In the genomic region with DNA sequence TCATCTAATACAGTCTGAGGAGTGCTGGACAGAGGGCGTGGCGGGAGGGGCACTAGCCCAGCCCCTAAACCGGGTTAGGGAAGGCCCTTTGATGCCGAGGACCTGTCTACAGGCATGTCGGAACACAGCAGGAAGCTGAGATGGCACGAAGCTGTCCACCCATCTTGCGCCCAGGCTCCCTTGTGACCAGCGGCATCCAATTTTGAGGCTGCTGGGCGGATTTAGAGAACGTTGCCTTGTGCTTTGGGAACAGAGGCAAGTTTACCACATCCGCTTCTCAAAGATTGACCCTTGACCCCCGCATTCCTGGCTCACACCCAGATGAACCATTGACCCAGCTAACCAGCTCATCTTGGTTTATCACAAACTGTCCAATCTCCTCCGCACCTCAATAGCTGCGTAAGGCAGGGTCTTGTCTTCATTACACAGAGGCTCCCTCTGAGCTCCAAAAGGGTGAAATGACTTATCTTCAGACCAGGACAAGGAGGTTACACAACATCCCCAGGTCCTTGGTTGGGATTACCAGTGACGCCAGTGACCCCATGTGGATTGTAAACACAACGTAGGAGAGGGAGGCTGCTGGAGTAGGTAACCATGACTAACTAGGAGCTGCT, we compare ENCODE assay signal across 12 cellular contexts. TPM values are rescaled to one million over a fixed set of nuclear protein-coding genes. Genes with fewer than 3 reads are reported as not detected.
A peak's percentile ranks its signal among the peaks of the same experiment; 100 is the strongest.
DNase-seq lines count a peak whose midpoint lies in the region; ATAC-seq, FAIRE-seq and TF ChIP-seq lines count a peak whose summit lies in the region.
"Had no signal": no experiment of that assay in that cellular context is flagged by ENCODE, and none has a peak within 500 bp of the region (broad histone marks: within the 10 kb centered on the region; RNA-seq: fewer than 3 reads in every experiment).

No MANE protein-coding gene starts in this region.

- no peak for TF ChIP-seq POLR2A in GM12891 (IDR thresholded peaks at IDR 0.05; ENCODE audit: low read depth, low read length)
- no peak for TF ChIP-seq POLR2A in lower leg skin (IDR thresholded peaks at IDR 0.05)

- in situ Hi-C loops in KBM-7 (cut with MboI; ENCODE audit: low pct_unique_long_range_greater_than_20kb, low sequenced_read_pairs) = no loop called here

- ATAC-seq in activated CD4-positive, CD25-positive, alpha-beta regulatory T cell treated with anti-CD3 and anti-CD28 coated beads, Interleukin-2, amount 50 U/mL, for 24 hours = no peak
- ATAC-seq: CD8-positive, alpha-beta T cell had no signal

- intact Hi-C loops in lower leg skin (cut with DNase I; ENCODE audit: low total_unique reads) = no loop called here

- 64 to 65% methylated on average over 16 of the region's 16 CpGs for whole genome bisulfite sequencing in lower leg skin, 2 donors

- no peaks in the 10 kb centered on the region for H3K36me3 ChIP-seq in SK-N-MC (ENCODE audit: insufficient read depth, low read length)
- H3K36me3 ChIP-seq: right atrium auricular region had no signal

- no peak overlapping the region for H3K9ac ChIP-seq in SK-N-MC (ENCODE audit: insufficient read length)

- peak overlapping the region; percentile 65; the same call in 1 of the 2 replicates for H3K27ac ChIP-seq in 22Rv1
- peak overlapping the region; percentile 37; the same call in 1 of the 2 replicates for H3K27ac ChIP-seq in SK-N-MC
- H3K27ac ChIP-seq: right atrium auricular region had no signal

- no peaks in the 10 kb centered on the region for H3K9me3 ChIP-seq in SK-N-MC (ENCODE audit: low read depth, low read length)
- H3K9me3 ChIP-seq: right atrium auricular region had no signal

- no peak overlapping the region for H3K4me3 ChIP-seq in SK-N-MC
- H3K4me3 ChIP-seq in fibroblast of the aortic adventitia (ENCODE audit: low read depth, low read length) = no peak overlapping the region
- H3K4me3 ChIP-seq in lower leg skin (ENCODE audit: low read depth, poor library complexity, severe bottlenecking) = no peak overlapping the region
- H3K4me3 ChIP-seq: right atrium auricular region had no signal

- FAIRE-seq in GM12891 (lab: Jason Lieb, UNC) = peak; percentile 40

- DNase-seq in GM12891 (ENCODE audit: insufficient read length, low spot score) = no peak
- no peak for DNase-seq in SK-N-MC (ENCODE audit: low read depth, low spot score)
- peak; percentile 11 for DNase-seq in fibroblast of the aortic adventitia (ENCODE audit: low read depth)
- no peak for DNase-seq in activated gamma-delta T cell treated with Interleukin-2 at 50 U/mL for 16 hours
- no peak for DNase-seq in KBM-7
- DNase-seq in lower leg skin (ENCODE audit: low spot score in 2 of 2) = no peak
- DNase-seq: activated CD4-positive, alpha-beta T cell treated with anti-CD3 and anti-CD28 coated beads, Interleukin-2, amount 10 ng/mL, durations not matched to agents 7 days and 5 days; CD8-positive, alpha-beta T cell had no signal

- TF ChIP-seq CTCF in 22Rv1 (IDR thresholded peaks at IDR 0.05) (no peak), fibroblast of the aortic adventitia (IDR thresholded peaks at IDR 0.05; ENCODE audit: insufficient read depth, low read length) (no peak), lower leg skin (IDR thresholded peaks at IDR 0.05) (no peak)

TF ChIP-seq in GM12891, 5 proteins besides CTCF, POLR2A, EP300 and RAD21:
- TF ChIP-seq SPI1 (IDR thresholded peaks at IDR 0.05; ENCODE audit: low read depth, low read length) (no peak), POU2F2 (IDR thresholded peaks at IDR 0.05; ENCODE audit: low read depth, low read length) (no peak), PAX5 (IDR thresholded peaks at IDR 0.05; ENCODE audit: insufficient read depth, low read length, severe bottlenecking) (no peak), POLR2AphosphoS5 (IDR thresholded peaks at IDR 0.05; ENCODE audit: low read depth, low read length) (no peak), TAF1 (IDR thresholded peaks at IDR 0.05; ENCODE audit: low read depth, low read length) (no peak)

RNA-seq across cellular contexts. Expression of gene FAM83F, which starts 4.5 kb away (rescaled TPM):
- polyA plus RNA-seq in GM12891 (2012; ENCODE audit: low read depth, missing spikeins) = 0.01 TPM
- total RNA-seq in fibroblast of the aortic adventitia (ENCODE audit: low replicate concordance) (not detected in 2 replicates), lower leg skin (10 to 100 TPM; 32.4 to 52.9 (median 41.2) TPM)

RNA-seq across cellular contexts. Expression of gene TMA7B, which starts 39.1 kb away (rescaled TPM):
- polyA plus RNA-seq in GM12891 (2012; ENCODE audit: low read depth, missing spikeins) = 0.06 TPM
- not detected in 2 replicates for total RNA-seq in fibroblast of the aortic adventitia (ENCODE audit: low replicate concordance)
- under 1 TPM in 1 of 4 donors, not detected in 3; 0.27 TPM for total RNA-seq in lower leg skin
- total RNA-seq: right atrium auricular region had no signal
- polyA plus RNA-seq: aorta had no signal

Comparison
In these comparisons a context has a peak if more than half of its experiments do, and no peak if none do; other contexts are left out.
1. RNA of gene FAM83F, which starts 4.5 kb away (total RNA-seq): 32.4 to 52.9 TPM in lower leg skin; not detected in fibroblast of the aortic adventitia; every median in the first group is over 10 times any median in the second.